Comparison of ENCODE assay signal across 8 cellular contexts in the genomic region with DNA sequence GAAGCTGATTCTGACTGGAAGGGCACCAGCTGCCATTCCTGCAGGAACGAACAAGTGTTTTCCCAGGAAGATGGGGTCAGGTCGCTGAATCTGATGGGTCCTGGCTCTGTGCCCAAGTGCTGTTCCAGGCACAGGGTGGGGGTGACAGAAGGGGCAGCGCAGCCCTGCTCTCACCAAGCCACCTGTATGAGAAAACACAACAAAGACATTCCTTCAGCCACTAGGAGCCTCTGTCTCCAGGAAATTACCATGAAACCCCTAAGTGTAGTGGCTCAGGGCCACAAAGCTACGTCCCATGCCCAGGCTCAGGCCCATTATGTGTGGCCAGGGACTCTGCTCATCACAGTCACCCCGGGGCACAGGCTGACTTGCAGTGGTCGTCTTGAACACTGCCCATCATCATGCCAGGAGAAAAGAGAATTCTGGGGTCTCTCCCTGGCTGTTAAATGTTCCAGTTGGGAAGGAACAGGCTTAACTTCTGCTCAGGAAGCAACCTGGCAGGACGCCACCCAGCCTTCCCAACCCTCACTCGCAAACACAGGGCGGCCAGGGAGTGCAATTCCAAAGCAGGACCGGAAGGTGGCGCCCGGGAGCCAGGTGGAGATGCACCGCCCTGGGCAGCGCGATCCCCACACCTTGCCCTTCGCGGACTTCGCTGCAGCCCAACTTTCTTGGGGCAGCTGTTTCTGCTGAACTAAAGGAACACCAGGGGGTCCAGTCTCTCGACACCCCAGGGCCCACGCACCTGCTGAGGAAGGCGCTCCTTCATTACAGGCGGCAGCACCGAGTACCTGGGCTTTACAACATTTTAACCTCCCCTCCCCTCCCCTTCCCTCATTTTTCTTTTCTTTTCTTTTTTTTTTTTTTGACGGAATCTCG.
DNase-seq lines count a peak whose midpoint lies in the region; ATAC-seq and TF ChIP-seq lines count a peak whose summit lies in the region.

No MANE protein-coding gene starts in this region.

- no peak overlapping the region for H3K4me3 Mint-ChIP-seq in central memory CD8-positive, alpha-beta T cell

- H3K27ac ChIP-seq in layer of hippocampus (ENCODE audit: low read depth, low read length), result peak overlapping the region; percentile 13

- H3K4me1 Mint-ChIP-seq in central memory CD8-positive, alpha-beta T cell, result peaks cover 4% of the 10 kb centered on the region

- no peak overlapping the region for H3K27ac Mint-ChIP-seq in central memory CD8-positive, alpha-beta T cell (ENCODE audit: low read depth)

- ATAC-seq in HG02938 (IDR thresholded peaks at IDR 0.05; ENCODE audit: unreplicated experiment) (peak; percentile 59), HG03469 (IDR thresholded peaks at IDR 0.05; ENCODE audit: unreplicated experiment) (no peak)
- peak; percentile 83 for ATAC-seq in central memory CD8-positive, alpha-beta T cell (replicated peaks; ENCODE audit: extremely low read depth, poor library complexity, severe bottlenecking)

- DNase-seq in GM10248 (ENCODE audit: extremely low spot score) (peak; percentile 91), NCI-H2196 treated with DMSO at 0.1 percent for 48 hours (lab: John Stamatoyannopoulos, UW; ENCODE audit: unreplicated experiment) (peak; percentile 39)
- DNase-seq in activated CD4-positive, CD25-positive, alpha-beta regulatory T cell treated with anti-CD3 and anti-CD28 coated beads, Interleukin-2, amount 50 U/mL, for 72 hours, result peak; percentile 84
- DNase-seq in central memory CD8-positive, alpha-beta T cell (ENCODE audit: low spot score in 2 of 2), result peak; percentile 61 to 79
- peak; percentile 67 to 73 for DNase-seq in stimulated activated CD4-positive, alpha-beta T cell treated with anti-CD3 and anti-CD28 coated beads, Interleukin-1b, Interleukin-23, amount 100 ng/mL, for 4 hours (ENCODE audit: low read depth in 2 of 2)

- H3K36me3 Mint-ChIP-seq in central memory CD8-positive, alpha-beta T cell (ENCODE audit: insufficient read depth), result no peaks in the 10 kb centered on the region

- TF ChIP-seq CTCF in GM10248 (IDR thresholded peaks at IDR 0.05; ENCODE audit: control extremely low read depth, extremely low read depth, low read depth, missing control alignments), result peak; percentile 99

- no peaks in the 10 kb centered on the region for H3K9me3 Mint-ChIP-seq in central memory CD8-positive, alpha-beta T cell

- POLR2A ChIA-PET in GM10248 (lab: Yijun Ruan, JAX), result no interaction called here

- CTCF ChIA-PET in GM10248 (lab: Yijun Ruan, JAX), result interaction anchor here (0.8 to 9.3 kb wide), 27 partner anchors 8 to 401 kb away, joined by 3 to 128 read pairs (median 4); a partner anchor contains a TSS

- no peaks in the 10 kb centered on the region for H3K27me3 ChIP-seq in layer of hippocampus (ENCODE audit: control insufficient read depth, insufficient read depth, low read length)

- H3K27me3 Mint-ChIP-seq in central memory CD8-positive, alpha-beta T cell, result no peaks in the 10 kb centered on the region

Comparison
In these comparisons a context has a peak if more than half of its experiments do, and no peak if none do; other contexts are left out.
1. DNase-seq: peak in every context shown above with its lines; median percentile 91 in GM10248; 84 in activated CD4-positive, CD25-positive, alpha-beta regulatory T cell treated with anti-CD3 and anti-CD28 coated beads, Interleukin-2, amount 50 U/mL, for 72 hours; 70 in central memory CD8-positive, alpha-beta T cell; 70 in stimulated activated CD4-positive, alpha-beta T cell treated with anti-CD3 and anti-CD28 coated beads, Interleukin-1b, Interleukin-23, amount 100 ng/mL, for 4 hours; 39 in NCI-H2196 treated with DMSO at 0.1 percent for 48 hours.